Comparison of ENCODE assay signal across 13 cellular contexts in genomic region chr3:79473993-79474392, GRCh38.
DNase-seq lines count a peak whose midpoint lies in the region; TF ChIP-seq lines count a peak whose summit lies in the region.
"Had no signal": no experiment of that assay in that cellular context is flagged by ENCODE, and none has a peak within 500 bp of the region (broad histone marks: within the 10 kb centered on the region; RNA-seq: fewer than 3 reads in every experiment).

No MANE protein-coding gene starts in this region.

- no peak for TF ChIP-seq CTCF in choroid plexus epithelial cell (conservative IDR thresholded peaks at IDR 0.05; ENCODE audit: low read depth, low read length)
- no peak for TF ChIP-seq CTCF in kidney epithelial cell (IDR thresholded peaks at IDR 0.05; ENCODE audit: insufficient read depth, low read length, poor library complexity, severe bottlenecking)

- no peaks in the 10 kb centered on the region for H3K9me3 ChIP-seq in Karpas-422 (ENCODE audit: low read length)

- H3K4me3 ChIP-seq in choroid plexus epithelial cell (ENCODE audit: low read depth, low read length) (no peak overlapping the region), kidney epithelial cell (ENCODE audit: low read depth, low read length) (no peak overlapping the region), Karpas-422 (ENCODE audit: low read length) (no peak overlapping the region)

- H3K4me2 ChIP-seq in Karpas-422 (ENCODE audit: low read depth, low read length, poor library complexity, severe bottlenecking) = no peak overlapping the region

- no peaks in the 10 kb centered on the region for H3K79me2 ChIP-seq in Karpas-422 (ENCODE audit: low read length)

- H3K36me3 ChIP-seq in kidney epithelial cell (ENCODE audit: control insufficient read depth, insufficient read depth, low read length) (no peaks in the 10 kb centered on the region), Karpas-422 (ENCODE audit: insufficient read depth, low read length) (no peaks in the 10 kb centered on the region)

- DNase-seq in Caki2 (ENCODE audit: low read depth) (peak; percentile 32), HS-5 (ENCODE audit: low read depth) (peak; percentile 20), choroid plexus epithelial cell (ENCODE audit: low read depth) (peak; percentile 14), kidney epithelial cell (ENCODE audit: low read depth) (peak; percentile 26), Karpas-422 (no peak), dedifferentiated amniotic fluid mesenchymal stem cell (ENCODE audit: extremely low spot score) (no peak)
- no peak for DNase-seq in effector CD4-positive, alpha-beta T cell
- DNase-seq: AML-193, DMS153, H9, NCI-H1930, NCI-H2171 treated with DMSO at 0.1 percent for 48 hours, NCI-H774 had no signal

- no peak overlapping the region for H3K27ac ChIP-seq in Karpas-422 (ENCODE audit: low read length)

- no peaks in the 10 kb centered on the region for H4K20me1 ChIP-seq in Karpas-422 (ENCODE audit: insufficient read depth, low read depth, low read length)

- no peaks in the 10 kb centered on the region for H3K4me1 ChIP-seq in Karpas-422 (ENCODE audit: low read length)

- no peaks in the 10 kb centered on the region for H3K27me3 ChIP-seq in kidney epithelial cell (ENCODE audit: control insufficient read depth, insufficient read depth, low read length)
- H3K27me3 ChIP-seq in Karpas-422 (ENCODE audit: low read length) = no peaks in the 10 kb centered on the region

- no peak overlapping the region for H3K9ac ChIP-seq in Karpas-422 (ENCODE audit: low read length)

- H3K9me2 ChIP-seq in Karpas-422 (replicated peaks; ENCODE audit: insufficient read depth, low read length) = no peaks in the 10 kb centered on the region

- H2AFZ ChIP-seq in Karpas-422 (ENCODE audit: low read length) = no peak overlapping the region

- in situ Hi-C loops in Caki2 (cut with HindIII; ENCODE audit: low pct_unique_long_range_greater_than_20kb, low sequenced_read_pairs) = no loop called here

Comparison
In these comparisons a context has a peak if more than half of its experiments do, and no peak if none do; other contexts are left out.
1. DNase-seq: peak in Caki2 (single experiment), HS-5 (single experiment), choroid plexus epithelial cell (single experiment) and kidney epithelial cell (single experiment); none in effector CD4-positive, alpha-beta T cell (single experiment), Karpas-422 (single experiment) and dedifferentiated amniotic fluid mesenchymal stem cell (single experiment).